In the genomic region with DNA sequence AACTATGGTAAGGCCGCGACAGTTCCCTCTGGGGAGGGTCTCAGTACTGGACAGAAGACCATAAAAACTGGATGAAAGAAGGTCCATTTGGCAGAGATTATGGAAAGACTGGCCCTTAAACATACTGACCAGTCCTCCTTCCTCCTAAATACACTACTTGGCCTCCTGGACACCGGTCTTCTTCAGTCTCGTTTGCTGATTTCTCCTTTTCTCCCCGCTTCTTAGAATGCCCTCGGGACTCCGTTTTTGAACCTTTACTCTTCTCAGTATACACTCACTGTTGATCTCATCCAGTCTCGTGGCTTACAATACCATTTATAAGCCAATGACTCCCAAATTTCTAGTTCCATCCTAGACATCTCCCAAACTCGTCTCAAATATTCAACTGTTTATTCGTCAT, we compare ENCODE assay signal across 8 cellular contexts. TPM values are rescaled to one million over a fixed set of nuclear protein-coding genes. Genes with fewer than 3 reads are reported as not detected.
A peak's percentile ranks its signal among the peaks of the same experiment; 100 is the strongest.
DNase-seq lines count a peak whose midpoint lies in the region; ATAC-seq and TF ChIP-seq lines count a peak whose summit lies in the region.

No MANE protein-coding gene starts in this region.

- H3K9ac ChIP-seq in fibroblast of lung (ENCODE audit: insufficient read depth, low read length), result peak overlapping the region; percentile 86

- peak; percentile 7 to 18 (median 9) for ATAC-seq in psoas muscle
- no peak for ATAC-seq in GM19463 (IDR thresholded peaks at IDR 0.05; ENCODE audit: unreplicated experiment)

- in situ Hi-C loops in G401 (cut with HindIII; ENCODE audit: low sequenced_read_pairs), result no loop called here

- peaks cover 4% of the 10 kb centered on the region; the same call in 1 of the 2 replicates for H3K4me1 ChIP-seq in SJCRH30
- H3K4me1 ChIP-seq in fibroblast of lung (ENCODE audit: control insufficient read depth, extremely low read depth, insufficient read depth, low read length), result no peaks in the 10 kb centered on the region
- peaks cover 14% of the 10 kb centered on the region for H3K4me1 ChIP-seq in psoas muscle

- H3K9me3 ChIP-seq in SJCRH30 (replicated peaks) (no peaks in the 10 kb centered on the region), fibroblast of lung (ENCODE audit: control insufficient read depth, insufficient read depth, low read depth, low read length) (no peaks in the 10 kb centered on the region), psoas muscle (no peaks in the 10 kb centered on the region)

- 39 to 59% (median 47%) methylated on average over 10 of the region's 10 CpGs for WGBS in psoas muscle, 3 donors

- H3K27ac ChIP-seq in SJCRH30, result peak overlapping the region; percentile 64
- H3K27ac ChIP-seq in fibroblast of lung (ENCODE audit: insufficient read depth, low read length), result peak overlapping the region; percentile 86
- peak overlapping the region; percentile 89 for H3K27ac ChIP-seq in psoas muscle

- intact Hi-C loops in psoas muscle (cut with DNase I), result loop anchor here (5.0 to 10.0 kb wide), 2 partner anchors 71 to 73 kb away; partner anchors contain the start of genes C2CD4D (in 2 of the 2) and RORC (in 1 of the 2)

- peak overlapping the region; percentile 99 for H3K4me2 ChIP-seq in fibroblast of lung (ENCODE audit: extremely low read depth, insufficient read depth, low read length)

- peak overlapping the region; percentile 93 for H2AFZ ChIP-seq in fibroblast of lung (ENCODE audit: low read length)

- TF ChIP-seq CTCF in fibroblast of lung (conservative IDR thresholded peaks at IDR 0.05 in 1 of 2, IDR thresholded peaks at IDR 0.05 in 1 of 2; ENCODE audit: low read depth in 1 of 2, low read length in 2 of 2) (no peak), psoas muscle (IDR thresholded peaks at IDR 0.05) (no peak)

- no peaks in the 10 kb centered on the region for H3K79me2 ChIP-seq in fibroblast of lung (ENCODE audit: control insufficient read depth, insufficient read depth, low read length)

- H3K36me3 ChIP-seq in SJCRH30 (peaks cover 9% of the 10 kb centered on the region; the same call in 1 of the 2 replicates), fibroblast of lung (ENCODE audit: control insufficient read depth, insufficient read depth, low read length) (peaks cover 3% of the 10 kb centered on the region), psoas muscle (ENCODE audit: insufficient read depth in 1 of 2, low read depth in 1 of 2) (peaks cover 10 to 36% of the 10 kb centered on the region in 2 donors)

- no peaks in the 10 kb centered on the region for H3K27me3 ChIP-seq in SJCRH30
- no peaks in the 10 kb centered on the region for H3K27me3 ChIP-seq in fibroblast of lung (ENCODE audit: control insufficient read depth, insufficient read depth, low read length)
- H3K27me3 ChIP-seq in psoas muscle (ENCODE audit: insufficient read depth in 3 of 3, low read length in 2 of 3), result no peaks in the 10 kb centered on the region

- DNase-seq in G401 (ENCODE audit: low spot score) (peak; percentile 22), SJCRH30 (no peak), fibroblast of lung (ENCODE audit: low read depth in 2 of 2) (peak; percentile 1 to 9), psoas muscle (no peak), NCI-H345 treated with DMSO at 0.1 percent for 48 hours (lab: John Stamatoyannopoulos, UW; ENCODE audit: unreplicated experiment) (no peak), hippocampal formation (lab: John Stamatoyannopoulos, UW) (no peak), HPDE6-E6E7 (ENCODE audit: extremely low spot score) (no peak)

- H3K4me3 ChIP-seq in SJCRH30 (peak overlapping the region; percentile 86), fibroblast of lung (replicated peaks in 1 of 4; ENCODE audit: control extremely low read depth in 1 of 4, insufficient read depth in 1 of 4, low read depth in 3 of 4, low read length in 4 of 4) (peak overlapping the region; percentile 80 to 96 (median 83)), psoas muscle (peak overlapping the region; percentile 88)

- no peaks in the 10 kb centered on the region for H4K20me1 ChIP-seq in fibroblast of lung (ENCODE audit: control insufficient read depth, extremely low read depth, insufficient read depth, low read length)

RNA-seq across cellular contexts. Expression of gene MRPL9, which starts 0.7 kb away (rescaled TPM):
- total RNA-seq in G401 (2014; rRNA removed; shearing (Covaris generic)), result 173 and 199 TPM in 2 replicates
- 77.1 and 80.3 TPM in 2 replicates for total RNA-seq in SJCRH30 (2014; rRNA removed; shearing (Covaris generic))
- total RNA-seq in fibroblast of lung (86.5 and 91.4 TPM in 2 replicates), psoas muscle (10 to 100 TPM; 63.5 to 95.4 (median 71.3) TPM)
- polyA plus RNA-seq in fibroblast of lung (58.3 and 79.2 TPM in 2 replicates), psoas muscle (100 to 1,000 TPM in 2 of 3 donors, 10 to 100 TPM in 1; 73.3 to 132 (median 111) TPM)
- polyA plus RNA-seq in fibroblast of lung (2012), result 72.9 and 94.0 TPM in 2 replicates
- polyA minus RNA-seq in fibroblast of lung (ENCODE audit: low replicate concordance), result 21.1 and 59.4 TPM in 2 replicates

RNA-seq across cellular contexts. Expression of gene TDRKH, which starts 26.3 kb away (rescaled TPM):
- 20.6 and 21.2 TPM in 2 replicates for total RNA-seq in G401 (2014; rRNA removed; shearing (Covaris generic))
- 3.7 and 6.2 TPM in 2 replicates for total RNA-seq in SJCRH30 (2014; rRNA removed; shearing (Covaris generic))
- total RNA-seq in fibroblast of lung (1.8 and 5.6 TPM in 2 replicates), psoas muscle (10 to 100 TPM in 1 of 4 donors, 1 to 10 TPM in 3; 4.1 to 12.1 (median 5.8) TPM)
- polyA plus RNA-seq in fibroblast of lung (1.8 and 2.1 TPM in 2 replicates), psoas muscle (1 to 10 TPM; 2.4 to 8.1 (median 3.6) TPM)
- 1.5 and 2.0 TPM in 2 replicates for polyA plus RNA-seq in fibroblast of lung (2012)
- polyA minus RNA-seq in fibroblast of lung (ENCODE audit: low replicate concordance), result 0.85 and 0.98 TPM in 2 replicates

RNA-seq across cellular contexts. Expression of gene LINGO4, which starts 41.2 kb away (rescaled TPM):
- not detected in 2 replicates for total RNA-seq in G401 (2014; rRNA removed; shearing (Covaris generic))
- not detected in 2 replicates for total RNA-seq in SJCRH30 (2014; rRNA removed; shearing (Covaris generic))
- total RNA-seq in fibroblast of lung (not detected in 2 replicates), psoas muscle (10 to 100 TPM in 1 of 4 donors, 1 to 10 TPM in 3; 3.6 to 18.2 (median 6.9) TPM)
- polyA plus RNA-seq in fibroblast of lung (not detected in 2 replicates), psoas muscle (1 to 10 TPM in 2 of 3 donors, under 1 TPM in 1; 0.36 to 4.6 (median 3.6) TPM)
- not detected in 2 replicates for polyA plus RNA-seq in fibroblast of lung (2012)
- not detected in 2 replicates for polyA minus RNA-seq in fibroblast of lung (ENCODE audit: low replicate concordance)

RNA-seq across cellular contexts. Expression of gene RIIAD1, which starts 42.7 kb away (rescaled TPM):
- not detected in 2 replicates for total RNA-seq in G401 (2014; rRNA removed; shearing (Covaris generic))
- total RNA-seq in SJCRH30 (2014; rRNA removed; shearing (Covaris generic)), result not detected in 2 replicates
- total RNA-seq in fibroblast of lung, result not detected in 2 replicates
- not detected in 2 replicates for polyA plus RNA-seq in fibroblast of lung
- not detected in 2 replicates for polyA plus RNA-seq in fibroblast of lung (2012)
- polyA minus RNA-seq in fibroblast of lung (ENCODE audit: low replicate concordance), result not detected in 2 replicates
- total RNA-seq in psoas muscle, result 1 to 10 TPM in 2 of 4 donors, not detected in 2; 3.8 to 5.2 TPM
- polyA plus RNA-seq in psoas muscle, result 1 to 10 TPM in 2 of 3 donors, under 1 TPM in 1; 0.34 to 2.6 (median 2.4) TPM

RNA-seq across cellular contexts. Expression of gene CELF3, which starts 47.4 kb away (rescaled TPM):
- total RNA-seq in G401 (2014; rRNA removed; shearing (Covaris generic)), result not detected in 2 replicates
- not detected in 2 replicates for total RNA-seq in SJCRH30 (2014; rRNA removed; shearing (Covaris generic))
- total RNA-seq in fibroblast of lung (not detected in 2 replicates), psoas muscle (not detected)
- polyA plus RNA-seq in fibroblast of lung (not detected in 2 replicates), psoas muscle (under 1 TPM in 1 of 3 donors, not detected in 2; 0.04 TPM)
- polyA plus RNA-seq in fibroblast of lung (2012), result not detected in 2 replicates
- not detected in 2 replicates for polyA minus RNA-seq in fibroblast of lung (ENCODE audit: low replicate concordance)

Comparison
In these comparisons a context has a peak if more than half of its experiments do, and no peak if none do; other contexts are left out.
1. DNase-seq: peak in G401 (single experiment) and fibroblast of lung (2 of 2); none in SJCRH30 (0 of 2), psoas muscle (0 of 2), NCI-H345 treated with DMSO at 0.1 percent for 48 hours (single experiment), hippocampal formation (0 of 2) and HPDE6-E6E7 (single experiment).
2. Peak in every context shown above with its lines, with median percentiles within 50 percentile points of each other: H3K27ac ChIP-seq and H3K4me3 ChIP-seq.